In genomic region chr17:45384047-45384799, GRCh38 we compare ENCODE assay signal across 11 cellular contexts. TPM values are rescaled to one million over a fixed set of nuclear protein-coding genes. Genes with fewer than 3 reads are reported as not detected.
DNase-seq lines count a peak whose midpoint lies in the region; ATAC-seq, FAIRE-seq and TF ChIP-seq lines count a peak whose summit lies in the region.
"Had no signal": no experiment of that assay in that cellular context is flagged by ENCODE, and none has a peak within 500 bp of the region (broad histone marks: within the 10 kb centered on the region; RNA-seq: fewer than 3 reads in every experiment).

No MANE protein-coding gene starts in this region.

- no peak overlapping the region for H2AFZ ChIP-seq in PC-3 (ENCODE audit: low read length)

- H3K27me3 ChIP-seq in PC-3 (ENCODE audit: low read length) = no peaks in the 10 kb centered on the region

- no peak overlapping the region for H3K4me3 ChIP-seq in PC-3 (ENCODE audit: low read length)
- H3K4me3 ChIP-seq: esophagus squamous epithelium had no signal

- H3K79me2 ChIP-seq in PC-3 (ENCODE audit: low read length) = no peaks in the 10 kb centered on the region

- no peak for TF ChIP-seq CTCF in PC-3 (conservative IDR thresholded peaks at IDR 0.05; ENCODE audit: low read depth, low read length)
- TF ChIP-seq CTCF in endothelial cell (IDR thresholded peaks at IDR 0.05; ENCODE audit: unreplicated experiment) = no peak

- in situ Hi-C loops in Caki2 (cut with HindIII; ENCODE audit: low pct_unique_long_range_greater_than_20kb, low sequenced_read_pairs) = no loop called here

- TF ChIP-seq POLR2A in GM12892 (IDR thresholded peaks at IDR 0.05; ENCODE audit: low read depth, low read length) = no peak

- peak overlapping the region; percentile 3 for H3K4me3 Mint-ChIP-seq in endothelial cell (ENCODE audit: unreplicated experiment)
- H3K4me3 Mint-ChIP-seq: activated T-helper 1 cell treated with anti-CD3 and anti-CD28 coated beads, Interleukin-12 subunit alpha, Interleukin-12 subunit beta, Interleukin-2, Interleukin-4 antibody, amounts not matched to agents 30 ng/mL and 10 ng/mL and 1 ng/mL, durations not matched to agents 14 hours and 24 hours and 36 hours had no signal

- no peaks in the 10 kb centered on the region for H3K4me1 Mint-ChIP-seq in endothelial cell (ENCODE audit: unreplicated experiment)

- BruUV-seq in PC-3 (replicated peaks; lab: Mats Ljungman, UMichigan) = no TSS peak

- no peaks in the 10 kb centered on the region for H3K36me3 ChIP-seq in PC-3 (ENCODE audit: low read depth, low read length)
- H3K36me3 ChIP-seq: esophagus squamous epithelium had no signal

- H3K9me2 ChIP-seq in PC-3 (replicated peaks; ENCODE audit: low read length) = no peaks in the 10 kb centered on the region

- no peak overlapping the region for H3K27ac ChIP-seq in PC-3 (ENCODE audit: low read length)
- H3K27ac ChIP-seq: esophagus squamous epithelium had no signal

- POLR2A ChIA-PET in PC-3 (lab: Charles Lee; ENCODE audit: unreplicated experiment) = interaction anchor here (1.0 kb wide), 1 partner anchor 15 kb away, joined by 3 read pairs; no protein-coding TSS in a partner anchor

- peak overlapping the region; percentile 46 for H3K27ac Mint-ChIP-seq in endothelial cell (ENCODE audit: unreplicated experiment)
- H3K27ac Mint-ChIP-seq: activated T-helper 1 cell treated with anti-CD3 and anti-CD28 coated beads, Interleukin-12 subunit alpha, Interleukin-12 subunit beta, Interleukin-2, Interleukin-4 antibody, amounts not matched to agents 30 ng/mL and 10 ng/mL and 1 ng/mL, durations not matched to agents 14 hours and 24 hours and 36 hours had no signal

- peaks cover 17% of the 10 kb centered on the region for H3K27me3 Mint-ChIP-seq in endothelial cell (ENCODE audit: unreplicated experiment)

- H3F3A ChIP-seq in PC-3 (ENCODE audit: low read length, unreplicated experiment) = no peaks in the 10 kb centered on the region

- H3K4me1 ChIP-seq in PC-3 (ENCODE audit: insufficient read depth, low read length) = peaks cover 14% of the 10 kb centered on the region

- H3K9me3 Mint-ChIP-seq in endothelial cell (ENCODE audit: unreplicated experiment) = peaks cover 3% of the 10 kb centered on the region
- H3K9me3 Mint-ChIP-seq: activated T-helper 1 cell treated with anti-CD3 and anti-CD28 coated beads, Interleukin-12 subunit alpha, Interleukin-12 subunit beta, Interleukin-2, Interleukin-4 antibody, amounts not matched to agents 30 ng/mL and 10 ng/mL and 1 ng/mL, durations not matched to agents 14 hours and 24 hours and 36 hours had no signal

- CTCF ChIA-PET in PC-3 (lab: Charles Lee) = interaction anchor here (0.7 to 2.5 kb wide), 4 partner anchors 13 to 107 kb away, joined by 3 to 8 read pairs (median 8); partner anchors contain the start of gene MAP3K14

- ATAC-seq in PC-3 = no peak
- no peak for ATAC-seq in GM18517 (IDR thresholded peaks at IDR 0.05; ENCODE audit: unreplicated experiment)
- no peak for ATAC-seq in HG03520 (IDR thresholded peaks at IDR 0.05; ENCODE audit: unreplicated experiment)
- ATAC-seq in GM21367 (IDR thresholded peaks at IDR 0.05; ENCODE audit: unreplicated experiment) = no peak

- H3K36me3 Mint-ChIP-seq in endothelial cell (ENCODE audit: low read depth, unreplicated experiment) = no peaks in the 10 kb centered on the region

- no peak overlapping the region for H3K9ac ChIP-seq in PC-3 (ENCODE audit: low read length)

- H3K4me2 ChIP-seq in PC-3 (ENCODE audit: low read length) = no peak overlapping the region

- no peaks in the 10 kb centered on the region for H3K9me3 ChIP-seq in PC-3 (ENCODE audit: low read length)
- H3K9me3 ChIP-seq: esophagus squamous epithelium had no signal

- intact Hi-C loops in PC-3 (cut with micrococcal nuclease) = loop anchor here (2.0 kb wide), 1 partner anchor 63 kb away; no protein-coding TSS in a partner anchor

- DNase-seq in Caki2 (ENCODE audit: low read depth) = peak; percentile 40
- DNase-seq in HT1080 (ENCODE audit: low read depth) = peak; percentile 81
- peak; percentile 35 for DNase-seq in PC-3
- DNase-seq in endothelial cell (ENCODE audit: low spot score) = no peak
- no peak for DNase-seq in GM12892 (ENCODE audit: insufficient read length)
- DNase-seq: esophagus squamous epithelium, NCI-H146 had no signal

- no peak for FAIRE-seq in GM12892 (lab: Jason Lieb, UNC)

- no peaks in the 10 kb centered on the region for H4K20me1 ChIP-seq in PC-3 (ENCODE audit: low read length)

RNA-seq across cellular contexts. Expression of gene ARHGAP27, which starts 48.4 kb away (rescaled TPM):
- total RNA-seq in Caki2 (2014; rRNA removed; shearing (Covaris generic); ENCODE audit: low replicate concordance) = 15.8 and 25.4 TPM in 2 replicates
- 10.2 and 11.4 TPM in 2 replicates for total RNA-seq in HT1080 (2014; rRNA removed; shearing (Covaris generic))
- polyA plus RNA-seq in HT1080 (2015; cell fraction: cytosol; rRNA removed) = 6.0 and 7.5 TPM in 2 replicates
- polyA plus RNA-seq in HT1080 (2015; cell fraction: nucleus; rRNA removed) = 22.4 and 22.7 TPM in 2 replicates
- total RNA-seq in PC-3 (2014; rRNA removed) = 119 and 134 TPM in 2 replicates
- total RNA-seq in endothelial cell (ENCODE audit: unreplicated experiment) = 155 TPM
- 10.4 TPM for polyA plus RNA-seq in GM12892 (2012; ENCODE audit: missing spikeins)

Comparison
In these comparisons a context has a peak if more than half of its experiments do, and no peak if none do; other contexts are left out.
1. DNase-seq: peak in Caki2 (single experiment), HT1080 (single experiment) and PC-3 (single experiment); none in endothelial cell (single experiment) and GM12892 (single experiment).